8 cellular contexts compared by ENCODE assay signal in genomic region chr13:49690990-49691886, GRCh38. TPM values are rescaled to one million over a fixed set of nuclear protein-coding genes. Genes with fewer than 3 reads are reported as not detected.
DNase-seq lines count a peak whose midpoint lies in the region; ATAC-seq and TF ChIP-seq lines count a peak whose summit lies in the region.

Gene EBPL (minus strand): TSS chr13:49691486. CDS start chr13:49691424, 62 bp downstream.

- CTCF ChIA-PET in activated CD4-positive, alpha-beta T cell treated with anti-CD3 and anti-CD28 coated beads for 36 hours (lab: Charles Lee): interaction anchor here (0.7 to 1.7 kb wide), 4 partner anchors 93 to 1365 kb away, joined by 3 to 8 read pairs (median 3); partner anchors contain the start of gene KPNA3

- intact Hi-C loops in activated CD4-positive, alpha-beta T cell treated with anti-CD3 and anti-CD28 coated beads for 36 hours (cut with DNase I, micrococcal nuclease): loop anchor here (1.0 to 5.0 kb wide), 9 partner anchors 8 to 1761 kb away; partner anchors contain the start of genes CAB39L (in 2 of the 2), KPNA3 (in 2 of the 2), SETDB2 (in 2 of the 2) and INTS6 (in 1 of the 2)

- peaks cover 21% of the 10 kb centered on the region for H3K36me3 Mint-ChIP-seq in activated CD4-positive, alpha-beta T cell treated with anti-CD3 and anti-CD28 coated beads for 36 hours (ENCODE audit: low read depth)

- ATAC-seq in GM19025 (IDR thresholded peaks at IDR 0.05; ENCODE audit: low read depth, unreplicated experiment): peak; percentile 99
- ATAC-seq in HG03280 (IDR thresholded peaks at IDR 0.05; ENCODE audit: unreplicated experiment): peak; percentile 96
- peak; percentile 98 for ATAC-seq in activated CD4-positive, alpha-beta T cell treated with anti-CD3 and anti-CD28 coated beads for 36 hours

- no peaks in the 10 kb centered on the region for H3K9me3 Mint-ChIP-seq in activated CD4-positive, alpha-beta T cell treated with anti-CD3 and anti-CD28 coated beads for 36 hours (ENCODE audit: low read depth)

- peak within 1 kb of the TSS; percentile 84 for H3K27ac Mint-ChIP-seq in activated CD4-positive, alpha-beta T cell treated with anti-CD3 and anti-CD28 coated beads for 36 hours

- H3K4me3 Mint-ChIP-seq in activated CD4-positive, alpha-beta T cell treated with anti-CD3 and anti-CD28 coated beads for 36 hours: peak within 1 kb of the TSS; percentile 87

- peak within 1 kb of the TSS; percentile 80 for H3K4me3 ChIP-seq in choroid plexus epithelial cell (ENCODE audit: low read depth, low read length)

- peaks cover 30% of the 10 kb centered on the region for H3K4me1 Mint-ChIP-seq in activated CD4-positive, alpha-beta T cell treated with anti-CD3 and anti-CD28 coated beads for 36 hours

- DNase-seq in AML-193 (lab: John Stamatoyannopoulos, UW) (peak; percentile 74 to 84), NCI-H446 treated with DMSO at 0.1 percent for 48 hours (lab: John Stamatoyannopoulos, UW) (peak; percentile 36), choroid plexus epithelial cell (ENCODE audit: low read depth) (peak; percentile 92), kidney tubule cell (ENCODE audit: low spot score) (peak; percentile 91)
- peak; percentile 95 for DNase-seq in activated CD4-positive, alpha-beta T cell treated with anti-CD3 and anti-CD28 coated beads for 36 hours
- DNase-seq in stimulated activated CD4-positive, alpha-beta T cell treated with anti-CD3 and anti-CD28 coated beads, Interleukin-1b, Interleukin-23, amount 100 ng/mL, for 1 hour (ENCODE audit: low read depth in 2 of 2): peak; percentile 49 to 88

- POLR2A ChIA-PET in activated CD4-positive, alpha-beta T cell treated with anti-CD3 and anti-CD28 coated beads for 36 hours (lab: Charles Lee): interaction anchor here (1.1 to 1.8 kb wide), 2 partner anchors 98 to 101 kb away, joined by 4 to 13 read pairs; partner anchors contain the start of gene KPNA3

- TF ChIP-seq CTCF in choroid plexus epithelial cell (conservative IDR thresholded peaks at IDR 0.05; ENCODE audit: low read depth, low read length): no peak

- no peaks in the 10 kb centered on the region for H3K27me3 Mint-ChIP-seq in activated CD4-positive, alpha-beta T cell treated with anti-CD3 and anti-CD28 coated beads for 36 hours

RNA-seq across cellular contexts. Expression of gene EBPL, which starts in this region (rescaled TPM):
- 10 to 100 TPM; 40.7 to 55.8 TPM for total RNA-seq in activated CD4-positive, alpha-beta T cell treated with anti-CD3 and anti-CD28 coated beads for 36 hours

Comparison
In these comparisons a context has a peak if more than half of its experiments do, and no peak if none do; other contexts are left out.
1. Peak in every context shown above with its lines: DNase-seq, ATAC-seq and H3K4me3 ChIP-seq.
2. DNase-seq: peak in every context shown above with its lines; median percentile 95 in activated CD4-positive, alpha-beta T cell treated with anti-CD3 and anti-CD28 coated beads for 36 hours; 92 in choroid plexus epithelial cell; 91 in kidney tubule cell; 79 in AML-193; 68 in stimulated activated CD4-positive, alpha-beta T cell treated with anti-CD3 and anti-CD28 coated beads, Interleukin-1b, Interleukin-23, amount 100 ng/mL, for 1 hour; 36 in NCI-H446 treated with DMSO at 0.1 percent for 48 hours.